1 cellular context compared by ENCODE assay signal in the genomic region with DNA sequence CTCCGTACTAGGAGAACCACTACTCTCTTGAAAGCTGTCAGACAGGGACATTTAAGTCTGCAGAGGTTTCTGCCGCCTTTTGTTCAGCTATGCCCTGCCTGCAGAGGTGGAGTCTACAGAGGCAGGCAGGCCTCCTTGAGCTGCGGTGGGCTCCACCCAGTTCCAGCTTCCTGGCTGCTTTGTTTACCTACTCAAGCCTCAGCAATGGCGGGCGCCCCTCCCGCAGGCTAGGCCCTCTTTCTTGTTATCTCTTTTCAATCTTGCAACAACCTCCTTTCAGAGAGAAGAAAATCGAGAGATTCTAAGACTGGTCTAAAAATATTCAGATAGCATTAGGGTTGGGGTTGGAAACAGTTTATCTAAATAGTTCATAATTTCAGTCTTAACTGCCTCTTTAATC.
A peak's percentile ranks its signal among the peaks of the same experiment; 100 is the strongest.
TF ChIP-seq lines count a peak whose summit lies in the region.

No MANE protein-coding gene starts in this region.

TF ChIP-seq in endothelial cell of umbilical vein, 7 proteins besides CTCF, POLR2A, EP300 and RAD21:
- TF ChIP-seq GATA2 (IDR thresholded peaks at IDR 0.05; ENCODE audit: insufficient read depth, insufficient read length, low read depth, low read length), result peak; percentile 43
TF ChIP-seq in endothelial cell of umbilical vein: peak in this region for 1; not testable (repeated sequence) for 6.
